In genomic region chr6:13573255-13573654, GRCh38 we compare ENCODE assay signal across 2 cellular contexts.
TF ChIP-seq lines count a peak whose summit lies in the region.

No MANE protein-coding gene starts in this region.

TF ChIP-seq in SK-N-SH, 30 proteins besides CTCF, POLR2A, EP300 and RAD21:
- TF ChIP-seq PBX3 (IDR thresholded peaks at IDR 0.05) (no peak), SIN3A (IDR thresholded peaks at IDR 0.05; ENCODE audit: borderline replicate concordance, low read depth, low read length) (no peak), JUND (IDR thresholded peaks at IDR 0.05) (no peak), REST (IDR thresholded peaks at IDR 0.05; ENCODE audit: low read depth, low read length) (no peak), MAX (IDR thresholded peaks at IDR 0.05; ENCODE audit: low read depth) (no peak), POLR2AphosphoS5 (IDR thresholded peaks at IDR 0.05; ENCODE audit: low read depth, low read length) (no peak), TCF12 (IDR thresholded peaks at IDR 0.05) (no peak), FOXJ3 (CRISPR knock-in tag; IDR thresholded peaks at IDR 0.05) (no peak), YY1 (IDR thresholded peaks at IDR 0.05; ENCODE audit: low read depth) (no peak), FOSL2 (IDR thresholded peaks at IDR 0.05; ENCODE audit: borderline replicate concordance, low read depth) (no peak), TAF1 (IDR thresholded peaks at IDR 0.05; ENCODE audit: borderline replicate concordance, low read depth, low read length) (no peak), ZBTB33 (IDR thresholded peaks at IDR 0.05; ENCODE audit: borderline replicate concordance, low read depth) (no peak), CHD2 (IDR thresholded peaks at IDR 0.05; ENCODE audit: low read length, partially characterized antibody) (no peak), GABPA (IDR thresholded peaks at IDR 0.05; ENCODE audit: low read depth) (no peak)
TF ChIP-seq in SK-N-SH: peak in this region for 0.

TF ChIP-seq in SK-N-SH treated with all-trans-retinoic acid at 6 μM for 48 hours, 23 proteins besides CTCF, POLR2A, EP300 and RAD21 (continued from another document):
- no peak for TF ChIP-seq PATZ1 (CRISPR knock-in tag; IDR thresholded peaks at IDR 0.05; ENCODE audit: borderline replicate concordance)
- TF ChIP-seq CSRNP3 (CRISPR knock-in tag; IDR thresholded peaks at IDR 0.05): no peak
- TF ChIP-seq TCF4 (CRISPR knock-in tag; IDR thresholded peaks at IDR 0.05; ENCODE audit: borderline replicate concordance): no peak
- no peak for TF ChIP-seq GLIS3 (CRISPR knock-in tag; IDR thresholded peaks at IDR 0.05)
- TF ChIP-seq SNAI2 (CRISPR knock-in tag; IDR thresholded peaks at IDR 0.05): no peak
- TF ChIP-seq OSR1 (CRISPR knock-in tag; IDR thresholded peaks at IDR 0.05): no peak
- no peak for TF ChIP-seq ZFP3 (CRISPR knock-in tag; IDR thresholded peaks at IDR 0.05)
- TF ChIP-seq ZNF70 (CRISPR knock-in tag; IDR thresholded peaks at IDR 0.05): no peak
- TF ChIP-seq ZC3H10 (CRISPR knock-in tag; IDR thresholded peaks at IDR 0.05): no peak
- no peak for TF ChIP-seq CREB5 (CRISPR knock-in tag; IDR thresholded peaks at IDR 0.05; ENCODE audit: low read depth)
- no peak for TF ChIP-seq CSDC2 (CRISPR knock-in tag; IDR thresholded peaks at IDR 0.05)
- no peak for TF ChIP-seq ZNF565 (CRISPR knock-in tag; conservative IDR thresholded peaks at IDR 0.05; ENCODE audit: low read depth)
- TF ChIP-seq BACH2 (CRISPR knock-in tag; IDR thresholded peaks at IDR 0.05; ENCODE audit: borderline replicate concordance): no peak
- TF ChIP-seq ZFP30 (CRISPR knock-in tag; IDR thresholded peaks at IDR 0.05): no peak
- no peak for TF ChIP-seq POU6F1 (CRISPR knock-in tag; IDR thresholded peaks at IDR 0.05; ENCODE audit: borderline replicate concordance, low read depth)
